17 cellular contexts compared by ENCODE assay signal in the genomic region with DNA sequence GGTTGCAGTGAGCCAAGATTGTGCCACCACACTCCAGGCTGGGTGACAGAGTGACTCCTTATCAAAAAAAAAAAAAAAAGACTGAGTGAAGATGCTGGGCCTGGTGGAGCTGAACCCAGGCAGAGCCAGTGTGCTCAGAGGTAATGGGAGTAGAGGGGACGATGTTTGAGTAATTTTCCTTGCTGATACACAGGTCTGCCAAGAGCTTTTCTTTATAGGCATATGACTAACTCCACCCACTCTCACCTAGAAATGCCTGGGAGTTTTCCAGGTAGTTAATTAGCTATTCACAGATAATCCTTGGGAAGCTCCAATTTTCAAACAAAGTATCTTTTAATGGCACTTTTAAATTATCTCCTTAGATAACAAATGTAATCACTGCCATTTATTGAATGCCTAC. TPM values are rescaled to one million over a fixed set of nuclear protein-coding genes. Genes with fewer than 3 reads are reported as not detected.
DNase-seq lines count a peak whose midpoint lies in the region; ATAC-seq and TF ChIP-seq lines count a peak whose summit lies in the region.
"Had no signal": no experiment of that assay in that cellular context is flagged by ENCODE, and none has a peak within 500 bp of the region (broad histone marks: within the 10 kb centered on the region; RNA-seq: fewer than 3 reads in every experiment).

No MANE protein-coding gene starts in this region.

- H3K27ac ChIP-seq in PC-9, result no peak overlapping the region
- H3K27ac ChIP-seq: A549, C4-2B had no signal

- H3K9me3 ChIP-seq in PC-9 (ENCODE audit: insufficient read depth, low read depth), result no peaks in the 10 kb centered on the region
- H3K9me3 ChIP-seq: A549, BE2C had no signal

- H3K4me2 ChIP-seq in PC-9, result 0 out of 2 replicates have a peak overlapping the region, but pooled peaks have one; percentile 0
- H3K4me2 ChIP-seq: A549 had no signal

- H3F3A ChIP-seq in PC-9 (ENCODE audit: insufficient read depth, low read depth), result peaks cover 12% of the 10 kb centered on the region; the same call in 1 of the 2 replicates

- peaks cover 12% of the 10 kb centered on the region for H3K4me1 ChIP-seq in PC-9 (replicated peaks; ENCODE audit: insufficient read depth)
- H3K4me1 ChIP-seq: BE2C had no signal

- H3K36me3 Mint-ChIP-seq in WTC11 (no peaks in the 10 kb centered on the region), type B pancreatic cell (no peaks in the 10 kb centered on the region)
- H3K36me3 Mint-ChIP-seq: CD4-positive, alpha-beta memory T cell had no signal

- no peak for ATAC-seq in WTC11
- ATAC-seq: A549, HepG2 had no signal

- no peaks in the 10 kb centered on the region for H3K27me3 ChIP-seq in PC-9 (ENCODE audit: insufficient read depth, low read depth)
- H3K27me3 ChIP-seq: BE2C had no signal

- DNase-seq in HT-29 (ENCODE audit: low spot score), result peak; percentile 52
- peak in 1 of 2 experiments; percentile 65 for DNase-seq in PC-9
- peak; percentile 61 for DNase-seq in epithelial cell of esophagus (ENCODE audit: low read depth)
- DNase-seq in putamen (ENCODE audit: low spot score), result peak; percentile 70
- DNase-seq in WTC11 (ENCODE audit: low spot score), result no peak
- no peak for DNase-seq in GM20000 (ENCODE audit: low spot score)
- no peak for DNase-seq in type B pancreatic cell (ENCODE audit: extremely low spot score, unreplicated experiment)
- DNase-seq: BE2C; CD4-positive, alpha-beta memory T cell; DMS153; DND-41; GDM1; GOT3; H9 had no signal

- no peaks in the 10 kb centered on the region for H3K9me2 ChIP-seq in PC-9 (ENCODE audit: insufficient read depth)

- POLR2A ChIA-PET in PC-9 (lab: Charles Lee; ENCODE audit: unreplicated experiment) (interaction anchor here (0.6 kb wide), 1 partner anchor 118 kb away, joined by 6 read pairs; no protein-coding TSS in a partner anchor), WTC11 (lab: Charles Lee) (interaction anchor here (0.7 kb wide), 1 partner anchor 43 kb away, joined by 3 read pairs; no protein-coding TSS in a partner anchor)

- no peaks in the 10 kb centered on the region for H3K36me3 ChIP-seq in PC-9 (ENCODE audit: low read depth)
- H3K36me3 ChIP-seq: BE2C had no signal

- H3K9me3 Mint-ChIP-seq in WTC11 (no peaks in the 10 kb centered on the region), type B pancreatic cell (no peaks in the 10 kb centered on the region)
- H3K9me3 Mint-ChIP-seq: CD4-positive, alpha-beta memory T cell; H9 had no signal

- H3K4me1 Mint-ChIP-seq in WTC11 (no peaks in the 10 kb centered on the region), type B pancreatic cell (ENCODE audit: unreplicated experiment) (no peaks in the 10 kb centered on the region)
- H3K4me1 Mint-ChIP-seq: CD4-positive, alpha-beta memory T cell; H9 had no signal

- H3K79me2 ChIP-seq in PC-9 (ENCODE audit: low read depth), result no peaks in the 10 kb centered on the region

- no peaks in the 10 kb centered on the region for H3K27me3 Mint-ChIP-seq in WTC11 (ENCODE audit: low read depth)
- peaks cover 3% of the 10 kb centered on the region for H3K27me3 Mint-ChIP-seq in type B pancreatic cell

- TF ChIP-seq CTCF in PC-9 (conservative IDR thresholded peaks at IDR 0.05) (no peak), epithelial cell of esophagus (IDR thresholded peaks at IDR 0.05; ENCODE audit: insufficient read depth, low read depth, low read length, missing control alignments) (no peak), WTC11 (IDR thresholded peaks at IDR 0.05) (no peak), GM20000 (IDR thresholded peaks at IDR 0.05; ENCODE audit: extremely low read depth, missing control alignments) (no peak), type B pancreatic cell (conservative IDR thresholded peaks at IDR 0.05) (no peak)

- intact Hi-C loops in PC-9 (cut with micrococcal nuclease; ENCODE audit: unreplicated experiment), result no loop called here

- H3K27ac Mint-ChIP-seq in WTC11, result no peak overlapping the region
- no peak overlapping the region for H3K27ac Mint-ChIP-seq in type B pancreatic cell
- H3K27ac Mint-ChIP-seq: CD4-positive, alpha-beta memory T cell; H9 had no signal

- BruUV-seq in PC-9 (replicated peaks; lab: Mats Ljungman, UMichigan), result no TSS peak

- CTCF ChIA-PET in PC-9 (lab: Charles Lee) (no interaction called here), WTC11 (lab: Charles Lee) (no interaction called here)

- no peak overlapping the region for H2AFZ ChIP-seq in PC-9

- no peak overlapping the region for H3K4me3 Mint-ChIP-seq in WTC11
- no peak overlapping the region for H3K4me3 Mint-ChIP-seq in type B pancreatic cell
- H3K4me3 Mint-ChIP-seq: CD4-positive, alpha-beta memory T cell; H9 had no signal

- no peaks in the 10 kb centered on the region for H4K20me1 ChIP-seq in PC-9 (ENCODE audit: insufficient read depth)

- no peak overlapping the region for H3K4me3 ChIP-seq in PC-9
- H3K4me3 ChIP-seq in epithelial cell of esophagus (ENCODE audit: low read length), result no peak overlapping the region
- H3K4me3 ChIP-seq: A549 had no signal

TF ChIP-seq in WTC11, 78 proteins besides CTCF, POLR2A, EP300 and RAD21:
- TF ChIP-seq, protein P1, sequence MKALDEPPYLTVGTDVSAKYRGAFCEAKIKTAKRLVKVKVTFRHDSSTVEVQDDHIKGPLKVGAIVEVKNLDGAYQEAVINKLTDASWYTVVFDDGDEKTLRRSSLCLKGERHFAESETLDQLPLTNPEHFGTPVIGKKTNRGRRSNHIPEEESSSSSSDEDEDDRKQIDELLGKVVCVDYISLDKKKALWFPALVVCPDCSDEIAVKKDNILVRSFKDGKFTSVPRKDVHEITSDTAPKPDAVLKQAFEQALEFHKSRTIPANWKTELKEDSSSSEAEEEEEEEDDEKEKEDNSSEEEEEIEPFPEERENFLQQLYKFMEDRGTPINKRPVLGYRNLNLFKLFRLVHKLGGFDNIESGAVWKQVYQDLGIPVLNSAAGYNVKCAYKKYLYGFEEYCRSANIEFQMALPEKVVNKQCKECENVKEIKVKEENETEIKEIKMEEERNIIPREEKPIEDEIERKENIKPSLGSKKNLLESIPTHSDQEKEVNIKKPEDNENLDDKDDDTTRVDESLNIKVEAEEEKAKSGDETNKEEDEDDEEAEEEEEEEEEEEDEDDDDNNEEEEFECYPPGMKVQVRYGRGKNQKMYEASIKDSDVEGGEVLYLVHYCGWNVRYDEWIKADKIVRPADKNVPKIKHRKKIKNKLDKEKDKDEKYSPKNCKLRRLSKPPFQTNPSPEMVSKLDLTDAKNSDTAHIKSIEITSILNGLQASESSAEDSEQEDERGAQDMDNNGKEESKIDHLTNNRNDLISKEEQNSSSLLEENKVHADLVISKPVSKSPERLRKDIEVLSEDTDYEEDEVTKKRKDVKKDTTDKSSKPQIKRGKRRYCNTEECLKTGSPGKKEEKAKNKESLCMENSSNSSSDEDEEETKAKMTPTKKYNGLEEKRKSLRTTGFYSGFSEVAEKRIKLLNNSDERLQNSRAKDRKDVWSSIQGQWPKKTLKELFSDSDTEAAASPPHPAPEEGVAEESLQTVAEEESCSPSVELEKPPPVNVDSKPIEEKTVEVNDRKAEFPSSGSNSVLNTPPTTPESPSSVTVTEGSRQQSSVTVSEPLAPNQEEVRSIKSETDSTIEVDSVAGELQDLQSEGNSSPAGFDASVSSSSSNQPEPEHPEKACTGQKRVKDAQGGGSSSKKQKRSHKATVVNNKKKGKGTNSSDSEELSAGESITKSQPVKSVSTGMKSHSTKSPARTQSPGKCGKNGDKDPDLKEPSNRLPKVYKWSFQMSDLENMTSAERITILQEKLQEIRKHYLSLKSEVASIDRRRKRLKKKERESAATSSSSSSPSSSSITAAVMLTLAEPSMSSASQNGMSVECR (CRISPR knock-in tag; IDR thresholded peaks at IDR 0.05; ENCODE audit: borderline replicate concordance), result no peak
- no peak for TF ChIP-seq FOXJ3 (CRISPR knock-in tag; IDR thresholded peaks at IDR 0.05; ENCODE audit: borderline replicate concordance)
- TF ChIP-seq, protein P2, sequence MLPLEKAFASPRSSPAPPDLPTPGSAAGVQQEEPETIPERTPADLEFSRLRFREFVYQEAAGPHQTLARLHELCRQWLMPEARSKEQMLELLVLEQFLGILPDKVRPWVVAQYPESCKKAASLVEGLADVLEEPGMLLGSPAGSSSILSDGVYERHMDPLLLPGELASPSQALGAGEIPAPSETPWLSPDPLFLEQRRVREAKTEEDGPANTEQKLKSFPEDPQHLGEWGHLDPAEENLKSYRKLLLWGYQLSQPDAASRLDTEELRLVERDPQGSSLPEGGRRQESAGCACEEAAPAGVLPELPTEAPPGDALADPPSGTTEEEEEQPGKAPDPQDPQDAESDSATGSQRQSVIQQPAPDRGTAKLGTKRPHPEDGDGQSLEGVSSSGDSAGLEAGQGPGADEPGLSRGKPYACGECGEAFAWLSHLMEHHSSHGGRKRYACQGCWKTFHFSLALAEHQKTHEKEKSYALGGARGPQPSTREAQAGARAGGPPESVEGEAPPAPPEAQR (CRISPR knock-in tag; IDR thresholded peaks at IDR 0.05), result no peak
- TF ChIP-seq ZNF121 (CRISPR knock-in tag; IDR thresholded peaks at IDR 0.05), result no peak
- no peak for TF ChIP-seq ZNF232 (CRISPR knock-in tag; IDR thresholded peaks at IDR 0.05)
- no peak for TF ChIP-seq IRF2 (CRISPR knock-in tag; IDR thresholded peaks at IDR 0.05; ENCODE audit: borderline replicate concordance, low read depth)
- TF ChIP-seq TCF7 (CRISPR knock-in tag; IDR thresholded peaks at IDR 0.05; ENCODE audit: low read depth), result no peak
- TF ChIP-seq SOX15 (CRISPR knock-in tag; IDR thresholded peaks at IDR 0.05), result no peak
- TF ChIP-seq MYBL2 (CRISPR knock-in tag; IDR thresholded peaks at IDR 0.05), result no peak

RNA-seq across cellular contexts. Expression of gene ACSL3, which starts 33.4 kb away (rescaled TPM):
- total RNA-seq in HT-29 (2014; rRNA removed; shearing (Covaris generic)), result 143 and 163 TPM in 2 replicates
- total RNA-seq in PC-9 (2021) (300 and 446 TPM in 2 replicates), WTC11 (2021) (78.4 to 100 TPM (median 82.2 TPM) in 3 replicates), type B pancreatic cell (ENCODE audit: low replicate concordance) (95.8 and 96.5 TPM in 2 replicates)

Comparison
In these comparisons a context has a peak if more than half of its experiments do, and no peak if none do; other contexts are left out.
1. DNase-seq: peak in HT-29 (single experiment), epithelial cell of esophagus (single experiment) and putamen (single experiment); none in WTC11 (single experiment), GM20000 (single experiment) and type B pancreatic cell (single experiment).